1 cellular context compared by ENCODE assay signal in genomic region chr2:45681675-45682074, GRCh38.
TF ChIP-seq lines count a peak whose summit lies in the region.

No MANE protein-coding gene starts in this region.

TF ChIP-seq in WTC11, 78 proteins besides CTCF, POLR2A, EP300 and RAD21 (continued from another document):
- TF ChIP-seq ZSCAN18 (CRISPR knock-in tag; IDR thresholded peaks at IDR 0.05), result no peak
- no peak for TF ChIP-seq HMGXB4 (CRISPR knock-in tag; IDR thresholded peaks at IDR 0.05)
- no peak for TF ChIP-seq NR3C1 (CRISPR knock-in tag; conservative IDR thresholded peaks at IDR 0.05; ENCODE audit: low read depth)
- no peak for TF ChIP-seq NR1H2 (CRISPR knock-in tag; IDR thresholded peaks at IDR 0.05)
- no peak for TF ChIP-seq GABPB1 (CRISPR knock-in tag; IDR thresholded peaks at IDR 0.05)
- TF ChIP-seq OVOL2 (CRISPR knock-in tag; IDR thresholded peaks at IDR 0.05; ENCODE audit: borderline replicate concordance), result no peak
TF ChIP-seq in WTC11: peak in this region for 0.
